In the genomic region with DNA sequence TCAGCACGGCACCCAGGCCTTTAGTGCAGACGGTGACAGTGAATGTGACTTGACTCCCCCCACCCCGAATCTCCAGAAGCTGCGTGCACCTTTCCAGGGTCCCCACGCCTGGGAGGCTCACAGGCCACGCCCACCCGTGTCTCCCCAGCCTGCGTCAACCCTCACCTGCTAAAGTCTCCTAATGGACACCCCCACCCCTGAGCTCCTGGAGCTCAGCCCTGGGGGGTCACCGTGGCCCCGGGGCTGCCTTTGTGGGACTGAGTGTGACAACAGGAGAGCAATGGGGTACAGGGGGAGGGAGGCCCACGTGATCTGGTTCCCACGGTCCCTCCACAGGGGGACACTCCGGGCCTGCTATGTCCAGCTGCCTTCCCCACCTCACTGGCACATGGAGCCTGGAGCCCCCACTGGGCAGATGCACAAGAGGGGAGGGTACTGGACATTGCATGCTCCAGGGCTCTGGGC, we compare ENCODE assay signal across 10 cellular contexts. TPM values are rescaled to one million over a fixed set of nuclear protein-coding genes. Genes with fewer than 3 reads are reported as not detected.
A peak's percentile ranks its signal among the peaks of the same experiment; 100 is the strongest.
DNase-seq lines count a peak whose midpoint lies in the region; FAIRE-seq and TF ChIP-seq lines count a peak whose summit lies in the region.
"Had no signal": no experiment of that assay in that cellular context is flagged by ENCODE, and none has a peak within 500 bp of the region (broad histone marks: within the 10 kb centered on the region; RNA-seq: fewer than 3 reads in every experiment).

No MANE protein-coding gene starts in this region.

- H3K4me1 ChIP-seq in OCI-LY3 (ENCODE audit: low read length) (peaks cover 30% of the 10 kb centered on the region), parathyroid adenoma (peaks cover 36% of the 10 kb centered on the region)

- FAIRE-seq in D721Med (lab: Jason Lieb, UNC) = no peak
- FAIRE-seq: endometrium had no signal

- H3K79me2 ChIP-seq in OCI-LY3 (ENCODE audit: low read length) = peaks cover 3% of the 10 kb centered on the region; the same call in 1 of the 2 replicates
- no peaks in the 10 kb centered on the region for H3K79me2 ChIP-seq in parathyroid adenoma

- H4K20me1 ChIP-seq in OCI-LY3 (ENCODE audit: insufficient read depth, low read length) = no peaks in the 10 kb centered on the region

- intact Hi-C loops in Calu3 (cut with micrococcal nuclease; ENCODE audit: unreplicated experiment) = loop anchor here (5.0 kb wide), 1 partner anchor 47 kb away; no protein-coding TSS in a partner anchor
- intact Hi-C loops in dendritic cell treated with granulocyte-macrophage colony-stimulating factor and Interleukin-4, amounts not matched to agents 40 ng/mL and 50 ng/mL, for 4 days (cut with micrococcal nuclease) = loop anchor here (10.0 kb wide), 1 partner anchor 71 kb away; a partner anchor contains a TSS

- H3K4me1 Mint-ChIP-seq in Calu3 (ENCODE audit: low read depth, unreplicated experiment) (peaks cover 34% of the 10 kb centered on the region), HFFc6 (ENCODE audit: low read depth) (peaks cover 9% of the 10 kb centered on the region; the same call in 1 of the 2 replicates)
- H3K4me1 Mint-ChIP-seq in dendritic cell treated with granulocyte-macrophage colony-stimulating factor and Interleukin-4, amounts not matched to agents 40 ng/mL and 50 ng/mL, for 4 days (ENCODE audit: low read depth) = peaks cover 32% of the 10 kb centered on the region

- H3K27me3 ChIP-seq in OCI-LY3 (ENCODE audit: low read depth, low read length) (no peaks in the 10 kb centered on the region), parathyroid adenoma (ENCODE audit: control insufficient read depth, insufficient read depth, low read length) (no peaks in the 10 kb centered on the region)

- H3K9me3 Mint-ChIP-seq in Calu3 (ENCODE audit: low read depth, unreplicated experiment) = no peaks in the 10 kb centered on the region
- no peaks in the 10 kb centered on the region for H3K9me3 Mint-ChIP-seq in dendritic cell treated with granulocyte-macrophage colony-stimulating factor and Interleukin-4, amounts not matched to agents 40 ng/mL and 50 ng/mL, for 4 days
- no peaks in the 10 kb centered on the region for H3K9me3 Mint-ChIP-seq in HFFc6

- H2AFZ ChIP-seq in OCI-LY3 (ENCODE audit: low read depth, low read length) (no peak overlapping the region), parathyroid adenoma (peak overlapping the region; percentile 88)

- BruUV-seq in Calu3 (replicated peaks; lab: Mats Ljungman, UMichigan) = no TSS peak

- H3K4me2 ChIP-seq in OCI-LY3 (ENCODE audit: low read length) = peak overlapping the region; percentile 98
- H3K4me2 ChIP-seq in parathyroid adenoma (ENCODE audit: low read length) = peak overlapping the region; percentile 54

- DNase-seq in Calu3 (no peak), NCI-H187 (lab: John Stamatoyannopoulos, UW) (no peak), HFFc6 (no peak), NCI-H1048 (lab: John Stamatoyannopoulos, UW) (no peak), D721Med (ENCODE audit: insufficient read length, low spot score) (no peak)

- TF ChIP-seq CTCF in Calu3 (IDR thresholded peaks at IDR 0.05; ENCODE audit: unreplicated experiment) (no peak), OCI-LY3 (IDR thresholded peaks at IDR 0.05; ENCODE audit: low read depth, low read length) (no peak), parathyroid adenoma (IDR thresholded peaks at IDR 0.05) (no peak), HFFc6 (IDR thresholded peaks at IDR 0.05) (no peak), D721Med (IDR thresholded peaks at IDR 0.05; ENCODE audit: insufficient read depth, missing control alignments) (no peak)

- H3K9ac ChIP-seq in OCI-LY3 (ENCODE audit: low read length) (peak overlapping the region; percentile 71), parathyroid adenoma (no peak overlapping the region)

- H3K36me3 Mint-ChIP-seq in Calu3 (ENCODE audit: insufficient read depth, unreplicated experiment) (peaks cover 69% of the 10 kb centered on the region), HFFc6 (ENCODE audit: low read depth) (no peaks in the 10 kb centered on the region)
- H3K36me3 Mint-ChIP-seq in dendritic cell treated with granulocyte-macrophage colony-stimulating factor and Interleukin-4, amounts not matched to agents 40 ng/mL and 50 ng/mL, for 4 days (ENCODE audit: low read depth) = peaks cover 12% of the 10 kb centered on the region

- H3K4me3 ChIP-seq in OCI-LY3 (ENCODE audit: low read length) = peak overlapping the region; percentile 87
- no peak overlapping the region for H3K4me3 ChIP-seq in parathyroid adenoma (ENCODE audit: low read depth, low read length)
- H3K4me3 ChIP-seq: lung had no signal

- H3K27me3 Mint-ChIP-seq in Calu3 (ENCODE audit: unreplicated experiment) (no peaks in the 10 kb centered on the region), HFFc6 (ENCODE audit: insufficient read depth) (peaks cover 2% of the 10 kb centered on the region)
- H3K27me3 Mint-ChIP-seq in dendritic cell treated with granulocyte-macrophage colony-stimulating factor and Interleukin-4, amounts not matched to agents 40 ng/mL and 50 ng/mL, for 4 days = no peaks in the 10 kb centered on the region

- H3K36me3 ChIP-seq in OCI-LY3 (replicated peaks; ENCODE audit: low read depth, low read length) (peaks cover 2% of the 10 kb centered on the region), parathyroid adenoma (ENCODE audit: control insufficient read depth, insufficient read depth, low read length) (no peaks in the 10 kb centered on the region)

- peak overlapping the region; percentile 81 for H3K27ac Mint-ChIP-seq in Calu3 (ENCODE audit: unreplicated experiment)
- H3K27ac Mint-ChIP-seq in dendritic cell treated with granulocyte-macrophage colony-stimulating factor and Interleukin-4, amounts not matched to agents 40 ng/mL and 50 ng/mL, for 4 days = peak overlapping the region; percentile 92
- no peak overlapping the region for H3K27ac Mint-ChIP-seq in HFFc6

- peak overlapping the region; percentile 53 for H3K27ac ChIP-seq in OCI-LY3 (ENCODE audit: low read length)
- peak overlapping the region; percentile 88 for H3K27ac ChIP-seq in parathyroid adenoma

- CTCF ChIA-PET in Calu3 (lab: Charles Lee) = interaction anchor here (1.2 kb wide), 1 partner anchor 49 kb away, joined by 8 read pairs; no protein-coding TSS in a partner anchor

- no peaks in the 10 kb centered on the region for H3K9me3 ChIP-seq in OCI-LY3 (ENCODE audit: insufficient read depth, low read length)
- H3K9me3 ChIP-seq in parathyroid adenoma (ENCODE audit: control insufficient read depth, low read length) = no peaks in the 10 kb centered on the region

- peak overlapping the region; percentile 65 for H3K4me3 Mint-ChIP-seq in Calu3 (ENCODE audit: low read depth, unreplicated experiment)
- peak overlapping the region; percentile 79 for H3K4me3 Mint-ChIP-seq in dendritic cell treated with granulocyte-macrophage colony-stimulating factor and Interleukin-4, amounts not matched to agents 40 ng/mL and 50 ng/mL, for 4 days
- H3K4me3 Mint-ChIP-seq in HFFc6 = no peak overlapping the region

RNA-seq across cellular contexts. Expression of a gene that starts 7.4 kb away (rescaled TPM):
- total RNA-seq in Calu3 (2022) = 346 and 372 TPM in 2 replicates
- 100 to 1,000 TPM; 108 to 138 (median 112) TPM for total RNA-seq in HFFc6 (2021; fragmentation: NEBNext Ultra II Directional; extraction: Animal tissue kit (Norgen Biotek cat#: 25700))

RNA-seq across cellular contexts. Expression of a gene that starts 39.8 kb away (rescaled TPM):
- total RNA-seq in Calu3 (2022) = 132 and 146 TPM in 2 replicates
- total RNA-seq in HFFc6 (2021; fragmentation: NEBNext Ultra II Directional; extraction: Animal tissue kit (Norgen Biotek cat#: 25700)) = 10 to 100 TPM; 65.8 to 86.8 (median 71.2) TPM

RNA-seq across cellular contexts. Expression of a gene that starts 53.8 kb away (rescaled TPM):
- total RNA-seq in Calu3 (2022) = 114 and 115 TPM in 2 replicates
- total RNA-seq in HFFc6 (2021; fragmentation: NEBNext Ultra II Directional; extraction: Animal tissue kit (Norgen Biotek cat#: 25700)) = 100 to 1,000 TPM; 127 to 144 (median 141) TPM

RNA-seq across cellular contexts. Expression of a gene that starts 53.8 kb away (rescaled TPM):
- total RNA-seq in Calu3 (2022) = 26.4 and 33.5 TPM in 2 replicates
- total RNA-seq in HFFc6 (2021; fragmentation: NEBNext Ultra II Directional; extraction: Animal tissue kit (Norgen Biotek cat#: 25700)) = 10 to 100 TPM; 37.6 to 48.5 (median 40.1) TPM
